ENCODE assay signal across 18 cellular contexts in genomic region chr3:24164967-24165366, GRCh38.
A peak's percentile ranks its signal among the peaks of the same experiment; 100 is the strongest.
DNase-seq lines count a peak whose midpoint lies in the region; TF ChIP-seq lines count a peak whose summit lies in the region.
"Had no signal": no experiment of that assay in that cellular context is flagged by ENCODE, and none has a peak within 500 bp of the region (broad histone marks: within the 10 kb centered on the region; RNA-seq: fewer than 3 reads in every experiment).

No MANE protein-coding gene starts in this region.

- no peak overlapping the region for H4K91ac ChIP-seq in trophoblast cell (ENCODE audit: low read depth, low read length)

- no peak overlapping the region for H2BK5ac ChIP-seq in trophoblast cell (ENCODE audit: low read depth, low read length, poor library complexity)

- H3K9ac ChIP-seq in endocrine pancreas (ENCODE audit: control insufficient read depth, insufficient read depth, low read length) = no peak overlapping the region
- H3K9ac ChIP-seq in trophoblast cell (ENCODE audit: low read length) = no peak overlapping the region
- H3K9ac ChIP-seq: BLaER1 treated with 17β-estradiol and CSF1 and Interleukin-3, amounts not matched to agents 10 nM and 100 nM had no signal

- H3K4me1 Mint-ChIP-seq in activated CD4-positive, alpha-beta T cell treated with anti-CD3 and anti-CD28 coated beads, Interleukin-2, amount 10 ng/mL, durations not matched to agents 24 days and 14 days = no peaks in the 10 kb centered on the region
- H3K4me1 Mint-ChIP-seq: B cell had no signal

- peak overlapping the region; percentile 46 for H2BK120ac ChIP-seq in trophoblast cell (ENCODE audit: insufficient read depth, low read length, poor library complexity)

- H3K9me3 Mint-ChIP-seq in activated CD4-positive, alpha-beta T cell treated with anti-CD3 and anti-CD28 coated beads, Interleukin-2, amount 10 ng/mL, durations not matched to agents 24 days and 14 days = no peaks in the 10 kb centered on the region
- H3K9me3 Mint-ChIP-seq: CD8-positive, alpha-beta T cell; GM23338; HFFc6 had no signal

- peak overlapping the region; percentile 36 for H2AK5ac ChIP-seq in trophoblast cell (ENCODE audit: low read length)

- DNase-seq in activated CD4-positive, alpha-beta T cell treated with anti-CD3 and anti-CD28 coated beads, Interleukin-2, amount 10 ng/mL, durations not matched to agents 24 days and 14 days = peak; percentile 34
- DNase-seq in activated CD4-positive, alpha-beta T cell treated with anti-CD3 and anti-CD28 coated beads for 4 hours = no peak
- DNase-seq in trophoblast cell = peak in 1 of 2 donors; percentile 40
- DNase-seq in hepatocyte (ENCODE audit: low spot score) = no peak
- no peak for DNase-seq in DMS79 treated with DMSO at 0.1 percent for 48 hours (lab: John Stamatoyannopoulos, UW)
- no peak for DNase-seq in inferior parietal cortex (ENCODE audit: extremely low spot score)
- DNase-seq: Calu3; CD8-positive, alpha-beta T cell; GDM1; H7; HFFc6; IMR-90 had no signal

- H3K18ac ChIP-seq in trophoblast cell (ENCODE audit: low read length) = no peak overlapping the region

- H3K4me3 Mint-ChIP-seq in activated CD4-positive, alpha-beta T cell treated with anti-CD3 and anti-CD28 coated beads, Interleukin-2, amount 10 ng/mL, durations not matched to agents 24 days and 14 days = no peak overlapping the region
- H3K4me3 Mint-ChIP-seq: B cell; CD8-positive, alpha-beta T cell; GM23338; HFFc6 had no signal

- no peak overlapping the region for H3K4me2 ChIP-seq in trophoblast cell (ENCODE audit: low read length)
- H3K4me2 ChIP-seq in hepatocyte = no peak overlapping the region
- H3K4me2 ChIP-seq: BLaER1 treated with 17β-estradiol and CSF1 and Interleukin-3, amounts not matched to agents 10 nM and 100 nM; GM23338 had no signal

- H3K4ac ChIP-seq in trophoblast cell (ENCODE audit: low read depth, low read length) = no peak overlapping the region

- H3K27ac Mint-ChIP-seq in activated CD4-positive, alpha-beta T cell treated with anti-CD3 and anti-CD28 coated beads, Interleukin-2, amount 10 ng/mL, durations not matched to agents 24 days and 14 days = no peak overlapping the region
- H3K27ac Mint-ChIP-seq: B cell; CD8-positive, alpha-beta T cell; GM23338; HFFc6 had no signal

- H3K4me1 ChIP-seq in endocrine pancreas (ENCODE audit: control insufficient read depth, insufficient read depth, low read length) = peaks cover 11% of the 10 kb centered on the region
- H3K4me1 ChIP-seq in trophoblast cell (ENCODE audit: control insufficient read depth in 1 of 2, insufficient read depth in 2 of 2, low read length in 2 of 2) = peaks cover 4 to 12% of the 10 kb centered on the region in 2 experiments
- H3K4me1 ChIP-seq in hepatocyte (ENCODE audit: insufficient read depth) = no peaks in the 10 kb centered on the region
- H3K4me1 ChIP-seq: BLaER1 treated with 17β-estradiol and CSF1 and Interleukin-3, amounts not matched to agents 10 nM and 100 nM had no signal

- H3K4me3 ChIP-seq in endocrine pancreas (ENCODE audit: control insufficient read depth, insufficient read depth, low read length) (peak overlapping the region; percentile 58), trophoblast cell (ENCODE audit: low read depth, low read length) (no peak overlapping the region), hepatocyte (no peak overlapping the region)
- H3K4me3 ChIP-seq: BLaER1 treated with 17β-estradiol and CSF1 and Interleukin-3, amounts not matched to agents 10 nM and 100 nM; GM23338 had no signal

- H3K9me3 ChIP-seq in endocrine pancreas (ENCODE audit: control insufficient read depth, low read length) = no peaks in the 10 kb centered on the region
- no peaks in the 10 kb centered on the region for H3K9me3 ChIP-seq in trophoblast cell (ENCODE audit: insufficient read depth, low read depth, low read length)
- H3K9me3 ChIP-seq in hepatocyte (ENCODE audit: low read depth) = no peaks in the 10 kb centered on the region
- H3K9me3 ChIP-seq: BLaER1 treated with 17β-estradiol and CSF1 and Interleukin-3, amounts not matched to agents 10 nM and 100 nM had no signal

- no peak overlapping the region for H2AFZ ChIP-seq in trophoblast cell (ENCODE audit: insufficient read depth, low read length, poor library complexity)
- H2AFZ ChIP-seq in hepatocyte = no peak overlapping the region
- H2AFZ ChIP-seq: GM23338 had no signal

- H3K36me3 Mint-ChIP-seq in activated CD4-positive, alpha-beta T cell treated with anti-CD3 and anti-CD28 coated beads, Interleukin-2, amount 10 ng/mL, durations not matched to agents 24 days and 14 days (ENCODE audit: low read depth) = no peaks in the 10 kb centered on the region
- H3K36me3 Mint-ChIP-seq: CD8-positive, alpha-beta T cell had no signal

- intact Hi-C loops in activated CD4-positive, alpha-beta T cell treated with anti-CD3 and anti-CD28 coated beads, Interleukin-2, amount 10 ng/mL, durations not matched to agents 24 days and 14 days (cut with micrococcal nuclease) = no loop called here

- H3K79me2 ChIP-seq in trophoblast cell (ENCODE audit: control insufficient read depth, insufficient read depth, low read length, poor library complexity) (no peaks in the 10 kb centered on the region), hepatocyte (peaks cover 2% of the 10 kb centered on the region)

- H4K8ac ChIP-seq in trophoblast cell (ENCODE audit: low read depth, low read length) = peak overlapping the region; percentile 43

- peak overlapping the region; percentile 52 for H2BK12ac ChIP-seq in trophoblast cell (ENCODE audit: low read length)

- no peak overlapping the region for H3K14ac ChIP-seq in trophoblast cell (ENCODE audit: low read length)

- H3K27me3 ChIP-seq in endocrine pancreas (ENCODE audit: control insufficient read depth, insufficient read depth, low read length) (no peaks in the 10 kb centered on the region), trophoblast cell (ENCODE audit: insufficient read depth, low read length) (no peaks in the 10 kb centered on the region), hepatocyte (no peaks in the 10 kb centered on the region)
- H3K27me3 ChIP-seq: BLaER1 treated with 17β-estradiol and CSF1 and Interleukin-3, amounts not matched to agents 10 nM and 100 nM had no signal

- H4K20me1 ChIP-seq in hepatocyte (ENCODE audit: insufficient read depth, poor library complexity, severe bottlenecking) = no peaks in the 10 kb centered on the region
- H4K20me1 ChIP-seq: BLaER1 treated with 17β-estradiol and CSF1 and Interleukin-3, amounts not matched to agents 10 nM and 100 nM had no signal

- TF ChIP-seq CTCF in VCaP (conservative IDR thresholded peaks at IDR 0.05) (no peak), hepatocyte (IDR thresholded peaks at IDR 0.05; ENCODE audit: poor library complexity) (no peak)

- H3K36me3 ChIP-seq in endocrine pancreas (ENCODE audit: control insufficient read depth, insufficient read depth, low read length) = no peaks in the 10 kb centered on the region
- peaks cover 0 to 3% of the 10 kb centered on the region in 2 experiments for H3K36me3 ChIP-seq in trophoblast cell (ENCODE audit: control insufficient read depth in 1 of 2, insufficient read depth in 2 of 2, low read length in 2 of 2)
- H3K36me3 ChIP-seq in hepatocyte (replicated peaks; ENCODE audit: insufficient read depth, low read depth) = no peaks in the 10 kb centered on the region
- H3K36me3 ChIP-seq: BLaER1 treated with 17β-estradiol and CSF1 and Interleukin-3, amounts not matched to agents 10 nM and 100 nM had no signal

- no peak overlapping the region for H4K12ac ChIP-seq in trophoblast cell (ENCODE audit: low read depth, low read length)

- no peaks in the 10 kb centered on the region for H3K9me2 ChIP-seq in hepatocyte (replicated peaks; ENCODE audit: insufficient read depth)

- H3K27ac ChIP-seq in VCaP (peak overlapping the region; percentile 84), trophoblast cell (ENCODE audit: low read depth, low read length) (no peak overlapping the region), hepatocyte (no peak overlapping the region)
- H3K27ac ChIP-seq: BLaER1 treated with 17β-estradiol and CSF1 and Interleukin-3, amounts not matched to agents 10 nM and 100 nM; HL-60 had no signal

- peaks cover 14% of the 10 kb centered on the region for H3K79me1 ChIP-seq in trophoblast cell (ENCODE audit: low read length)

- no CpG with 5 or more reads among the region's 9 CpGs for WGBS in trophoblast cell (ENCODE audit: extremely low coverage, insufficient coverage, insufficient read length)
- 95% methylated on average over 9 of the region's 9 CpGs for WGBS in hepatocyte (ENCODE audit: low lambda C conversion rate, missing lambda C conversion rate)

- no peak overlapping the region for H3K23ac ChIP-seq in trophoblast cell (ENCODE audit: low read length)

- H3K27me3 Mint-ChIP-seq in activated CD4-positive, alpha-beta T cell treated with anti-CD3 and anti-CD28 coated beads, Interleukin-2, amount 10 ng/mL, durations not matched to agents 24 days and 14 days = peaks cover 3% of the 10 kb centered on the region
